In genomic region chr10:116106611-116107010, GRCh38 we compare ENCODE assay signal across 25 cellular contexts.
"Had no signal": no experiment of that assay in that cellular context is flagged by ENCODE, and none has a peak within 500 bp of the region (broad histone marks: within the 10 kb centered on the region; RNA-seq: fewer than 3 reads in every experiment).

No MANE protein-coding gene starts in this region.

- H3K27me3 ChIP-seq: MG63, SJSA1 had no signal

- H3K4me3 ChIP-seq: MG63, SJSA1, SK-N-MC had no signal

- DNase-seq: IMR-90, Karpas-422, KG1, MG63, NCI-H1092, NCI-H1105 treated with DMSO at 0.1 percent for 48 hours, NCI-H1417 treated with DMSO at 0.1 percent for 48 hours, NCI-H146, NCI-H1694 treated with DMSO at 0.1 percent for 48 hours, NCI-H1930, NCI-H2081, NCI-H2107, NCI-H2171, NCI-H226, NCI-H446, NCI-H510A, NCI-H524 treated with DMSO at 0.1 percent for 48 hours, NCI-H69, NCI-H774, Right ventricle myocardium superior, RPMI8226, SIG-M5 had no signal

- H3K27ac ChIP-seq: SJSA1, SK-N-MC had no signal

- H3K4me1 ChIP-seq: SJSA1 had no signal

- ATAC-seq: HepG2 had no signal

- H3K36me3 ChIP-seq: MG63, SJSA1 had no signal

- H3K9me3 ChIP-seq: MG63, SJSA1 had no signal
